In genomic region chr21:29072873-29073221, GRCh38 we compare ENCODE assay signal across 8 cellular contexts. TPM values are rescaled to one million over a fixed set of nuclear protein-coding genes. Genes with fewer than 3 reads are reported as not detected.
DNase-seq lines count a peak whose midpoint lies in the region; ATAC-seq, FAIRE-seq and TF ChIP-seq lines count a peak whose summit lies in the region.

No MANE protein-coding gene starts in this region.

- no peak for TF ChIP-seq POLR2A in testis (IDR thresholded peaks at IDR 0.05)

- H3K79me2 ChIP-seq in keratinocyte (ENCODE audit: control insufficient read depth, insufficient read depth, low read length) = peaks cover 49% of the 10 kb centered on the region

- TF ChIP-seq CTCF in ascending aorta (IDR thresholded peaks at IDR 0.05) (no peak), keratinocyte (optimal IDR thresholded peaks at IDR 0.05 in 1 of 3, IDR thresholded peaks at IDR 0.05 in 1 of 3, conservative IDR thresholded peaks at IDR 0.05 in 1 of 3; ENCODE audit: extremely low read depth in 1 of 3, insufficient read depth in 2 of 3, low read length in 3 of 3) (no peak), testis (IDR thresholded peaks at IDR 0.05) (no peak), GM10248 (IDR thresholded peaks at IDR 0.05; ENCODE audit: control extremely low read depth, extremely low read depth, low read depth, missing control alignments) (no peak)

- H3K9me1 ChIP-seq in keratinocyte (ENCODE audit: control insufficient read depth, extremely low read depth, insufficient read depth, low read length) = no peaks in the 10 kb centered on the region

- H3K27ac ChIP-seq in ascending aorta (peak overlapping the region; percentile 83 to 86), keratinocyte (ENCODE audit: control insufficient read depth, insufficient read depth, low read length) (peak overlapping the region; percentile 92), testis (peak overlapping the region; percentile 94)

- peaks cover 9% of the 10 kb centered on the region for H4K20me1 ChIP-seq in keratinocyte (ENCODE audit: control insufficient read depth, extremely low read depth, insufficient read depth, low read length)

- CTCF ChIA-PET in GM10248 (lab: Yijun Ruan, JAX) = interaction anchor here (1.2 to 3.5 kb wide), 5 partner anchors 9 to 300 kb away, joined by 3 to 8 read pairs (median 6); no protein-coding TSS in a partner anchor

- DNase-seq in HT-29 (ENCODE audit: low spot score) (peak; percentile 30), ascending aorta (ENCODE audit: low spot score in 2 of 2) (no peak), keratinocyte (ENCODE audit: low read depth, low spot score) (no peak), testis (no peak), mucosa of gallbladder (ENCODE audit: low spot score) (no peak), GM10248 (ENCODE audit: extremely low spot score) (no peak)

- POLR2A ChIA-PET in GM10248 (lab: Yijun Ruan, JAX) = no interaction called here

- H3K27me3 ChIP-seq in ascending aorta (no peaks in the 10 kb centered on the region), keratinocyte (ENCODE audit: control insufficient read depth, extremely low read depth, insufficient read depth, low read length) (no peaks in the 10 kb centered on the region), testis (no peaks in the 10 kb centered on the region)

- FAIRE-seq in keratinocyte (lab: Jason Lieb, UNC) = peak; percentile 69

- peak overlapping the region; percentile 98 for H3K4me3 ChIP-seq in GM08714 (ENCODE audit: low read length)
- H3K4me3 ChIP-seq in ascending aorta = peak overlapping the region; percentile 71 to 73
- peak overlapping the region; percentile 87 to 97 (median 93) for H3K4me3 ChIP-seq in keratinocyte (ENCODE audit: control insufficient read depth in 2 of 3, extremely low read depth in 1 of 3, insufficient read depth in 2 of 3, low read depth in 1 of 3, low read length in 3 of 3)
- H3K4me3 ChIP-seq in testis = peak overlapping the region; percentile 97 to 99

- peak overlapping the region; percentile 84 for H3K4me2 ChIP-seq in keratinocyte (ENCODE audit: control insufficient read depth, extremely low read depth, insufficient read depth, low read depth, low read length)

- dilution Hi-C loops in keratinocyte (cut with MboI; ENCODE audit: extremely low pct_ligation_motif_present, low sequenced_read_pairs) = no loop called here

- no peak for ATAC-seq in GM18520 (IDR thresholded peaks at IDR 0.05; ENCODE audit: unreplicated experiment)

- intact Hi-C loops in ascending aorta (cut with DNase I) (loop anchor here (1.0 to 2.0 kb wide), 2 partner anchors 49 to 80 kb away; partner anchors contain the start of genes LTN1 and USP16), testis (cut with DNase I; ENCODE audit: low total_unique reads) (no loop called here)

- H3K4me1 ChIP-seq in ascending aorta = peaks cover 0 to 6% of the 10 kb centered on the region in 2 donors
- peaks cover 26% of the 10 kb centered on the region for H3K4me1 ChIP-seq in keratinocyte (ENCODE audit: control insufficient read depth, extremely low read depth, insufficient read depth, low read length)
- peaks cover 20% of the 10 kb centered on the region for H3K4me1 ChIP-seq in testis

- H3K9me3 ChIP-seq in ascending aorta (no peaks in the 10 kb centered on the region), keratinocyte (ENCODE audit: control insufficient read depth, low read depth, low read length) (no peaks in the 10 kb centered on the region), testis (no peaks in the 10 kb centered on the region)

- peak overlapping the region; percentile 90 for H2AFZ ChIP-seq in keratinocyte (ENCODE audit: control insufficient read depth, low read length)

- H3K36me3 ChIP-seq in ascending aorta (peaks cover 13 to 14% of the 10 kb centered on the region in 2 donors), keratinocyte (ENCODE audit: control insufficient read depth in 2 of 2, extremely low read depth in 1 of 2, insufficient read depth in 2 of 2, low read length in 2 of 2) (peaks cover 1 to 9% of the 10 kb centered on the region in 2 experiments), testis (ENCODE audit: low read depth, missing control alignments) (no peaks in the 10 kb centered on the region)

- 0 to 1% methylated on average over 13 of the region's 13 CpGs for WGBS in testis, 2 donors

- peak overlapping the region; percentile 97 for H3K9ac ChIP-seq in keratinocyte (ENCODE audit: control insufficient read depth, extremely low read depth, insufficient read depth, low read length)

RNA-seq across cellular contexts. Expression of gene CCT8, which starts 0.6 kb away (rescaled TPM):
- 71.3 and 82.8 TPM in 2 replicates for total RNA-seq in HT-29 (2014; rRNA removed; shearing (Covaris generic))
- total RNA-seq in ascending aorta (36.7 TPM), testis (100 to 1,000 TPM; 116 to 121 TPM), mucosa of gallbladder (99.3 TPM)
- polyA plus RNA-seq in keratinocyte (150 to 281 TPM (median 199 TPM) in 3 replicates), testis (ENCODE audit: insufficient read depth, low read depth, low replicate concordance) (106 TPM)
- polyA plus RNA-seq in keratinocyte (2011; ENCODE audit: low read depth) = 275 TPM
- polyA plus RNA-seq in keratinocyte (2011; cell fraction: cytosol; rRNA removed) = 160 and 260 TPM in 2 replicates
- 146 and 221 TPM in 2 replicates for polyA plus RNA-seq in keratinocyte (2011; cell fraction: nucleus; rRNA removed)
- 183 and 197 TPM in 2 replicates for polyA plus RNA-seq in keratinocyte (2012; ENCODE audit: low replicate concordance)
- polyA minus RNA-seq in keratinocyte = 20.8 to 207 TPM (median 102 TPM) in 3 replicates
- 97.5 TPM for polyA minus RNA-seq in keratinocyte (2011; cell fraction: cytosol; rRNA and poly(A)+ RNA removed)
- polyA minus RNA-seq in keratinocyte (2011; cell fraction: nucleus; rRNA and poly(A)+ RNA removed) = 56.1 and 101 TPM in 2 replicates

RNA-seq across cellular contexts. Expression of gene USP16, which starts 48.4 kb away (rescaled TPM):
- total RNA-seq in HT-29 (2014; rRNA removed; shearing (Covaris generic)) = 6.5 and 9.1 TPM in 2 replicates
- 7.2 TPM for total RNA-seq in ascending aorta
- 12.7 to 26.7 TPM (median 16.3 TPM) in 3 replicates for polyA plus RNA-seq in keratinocyte
- polyA plus RNA-seq in keratinocyte (2011; ENCODE audit: low read depth) = 82.9 TPM
- polyA plus RNA-seq in keratinocyte (2011; cell fraction: cytosol; rRNA removed) = 10.5 and 22.2 TPM in 2 replicates
- polyA plus RNA-seq in keratinocyte (2011; cell fraction: nucleus; rRNA removed) = 13.9 and 20.5 TPM in 2 replicates
- polyA plus RNA-seq in keratinocyte (2012; ENCODE audit: low replicate concordance) = 18.4 and 23.0 TPM in 2 replicates
- 4.1 to 12.6 TPM (median 4.3 TPM) in 3 replicates for polyA minus RNA-seq in keratinocyte
- polyA minus RNA-seq in keratinocyte (2011; cell fraction: cytosol; rRNA and poly(A)+ RNA removed) = 6.7 TPM
- 5.2 and 9.9 TPM in 2 replicates for polyA minus RNA-seq in keratinocyte (2011; cell fraction: nucleus; rRNA and poly(A)+ RNA removed)
- total RNA-seq in testis = 10 to 100 TPM; 33.2 to 37.9 TPM
- 17.9 TPM for polyA plus RNA-seq in testis (ENCODE audit: insufficient read depth, low read depth, low replicate concordance)
- total RNA-seq in mucosa of gallbladder = 29.1 TPM

RNA-seq across cellular contexts. Expression of gene RWDD2B, which starts 53.7 kb away (rescaled TPM):
- 4.7 and 5.9 TPM in 2 replicates for total RNA-seq in HT-29 (2014; rRNA removed; shearing (Covaris generic))
- total RNA-seq in ascending aorta (1.7 TPM), testis (10 to 100 TPM; 10.3 to 19.5 TPM), mucosa of gallbladder (15.6 TPM)
- polyA plus RNA-seq in keratinocyte (18.1 to 26.2 TPM (median 20.1 TPM) in 3 replicates), testis (ENCODE audit: insufficient read depth, low read depth, low replicate concordance) (36.4 TPM)
- 8.8 TPM for polyA plus RNA-seq in keratinocyte (2011; ENCODE audit: low read depth)
- polyA plus RNA-seq in keratinocyte (2011; cell fraction: cytosol; rRNA removed) = 22.5 and 33.1 TPM in 2 replicates
- 16.6 and 18.5 TPM in 2 replicates for polyA plus RNA-seq in keratinocyte (2011; cell fraction: nucleus; rRNA removed)
- 11.5 and 16.8 TPM in 2 replicates for polyA plus RNA-seq in keratinocyte (2012; ENCODE audit: low replicate concordance)
- polyA minus RNA-seq in keratinocyte = 4.7 to 14.1 TPM (median 10.1 TPM) in 3 replicates
- polyA minus RNA-seq in keratinocyte (2011; cell fraction: cytosol; rRNA and poly(A)+ RNA removed) = 9.0 TPM
- 2.3 and 4.7 TPM in 2 replicates for polyA minus RNA-seq in keratinocyte (2011; cell fraction: nucleus; rRNA and poly(A)+ RNA removed)

RNA-seq across cellular contexts. Expression of gene MAP3K7CL, which starts 57.6 kb away (rescaled TPM):
- total RNA-seq in HT-29 (2014; rRNA removed; shearing (Covaris generic)) = 1.9 and 3.0 TPM in 2 replicates
- total RNA-seq in ascending aorta = 6.9 TPM
- 13.7 to 17.3 TPM (median 16.5 TPM) in 3 replicates for polyA plus RNA-seq in keratinocyte
- polyA plus RNA-seq in keratinocyte (2011; ENCODE audit: low read depth) = 13.3 TPM
- 18.3 and 21.4 TPM in 2 replicates for polyA plus RNA-seq in keratinocyte (2011; cell fraction: cytosol; rRNA removed)
- 4.5 and 7.1 TPM in 2 replicates for polyA plus RNA-seq in keratinocyte (2011; cell fraction: nucleus; rRNA removed)
- polyA plus RNA-seq in keratinocyte (2012; ENCODE audit: low replicate concordance) = 12.6 and 14.2 TPM in 2 replicates
- polyA minus RNA-seq in keratinocyte = 4.2 to 13.5 TPM (median 9.7 TPM) in 3 replicates
- 5.9 TPM for polyA minus RNA-seq in keratinocyte (2011; cell fraction: cytosol; rRNA and poly(A)+ RNA removed)
- 1.6 and 3.3 TPM in 2 replicates for polyA minus RNA-seq in keratinocyte (2011; cell fraction: nucleus; rRNA and poly(A)+ RNA removed)
- 10 to 100 TPM; 15.3 to 16.1 TPM for total RNA-seq in testis
- polyA plus RNA-seq in testis (ENCODE audit: insufficient read depth, low read depth, low replicate concordance) = 9.9 TPM
- total RNA-seq in mucosa of gallbladder = 5.8 TPM
